Comparison of ENCODE assay signal across 17 cellular contexts in genomic region chr15:28961391-28961790, GRCh38.
DNase-seq lines count a peak whose midpoint lies in the region; ATAC-seq and TF ChIP-seq lines count a peak whose summit lies in the region.
"Had no signal": no experiment of that assay in that cellular context is flagged by ENCODE, and none has a peak within 500 bp of the region (broad histone marks: within the 10 kb centered on the region; RNA-seq: fewer than 3 reads in every experiment).

No MANE protein-coding gene starts in this region.

- H3F3A ChIP-seq in PC-3 (ENCODE audit: low read length, unreplicated experiment), result no peaks in the 10 kb centered on the region

- H3K9me2 ChIP-seq in PC-3 (replicated peaks; ENCODE audit: low read length), result no peaks in the 10 kb centered on the region

- no peak for TF ChIP-seq CTCF in PC-3 (conservative IDR thresholded peaks at IDR 0.05; ENCODE audit: low read depth, low read length)
- no peak for TF ChIP-seq CTCF in sigmoid colon (IDR thresholded peaks at IDR 0.05)
- no peak for TF ChIP-seq CTCF in MCF 10A (IDR thresholded peaks at IDR 0.05; ENCODE audit: unreplicated experiment)

- no peak overlapping the region for H2AFZ ChIP-seq in PC-3 (ENCODE audit: low read length)

- H3K4me2 ChIP-seq in PC-3 (ENCODE audit: low read length), result peak overlapping the region; percentile 55
- H3K4me2 ChIP-seq: KMS-11 had no signal

- H3K27me3 ChIP-seq in PC-3 (ENCODE audit: low read length) (no peaks in the 10 kb centered on the region), sigmoid colon (no peaks in the 10 kb centered on the region)
- H3K27me3 ChIP-seq: MG63 had no signal

- H4K20me1 ChIP-seq in PC-3 (ENCODE audit: low read length), result no peaks in the 10 kb centered on the region

- no peak for DNase-seq in activated naive CD4-positive, alpha-beta T cell treated with anti-CD3 and anti-CD28 coated beads, Interleukin-2, amount 50 U/mL, for 72 hours (ENCODE audit: low spot score in 2 of 2)
- DNase-seq in activated naive CD4-positive, alpha-beta T cell treated with Interleukin-2 at 50 U/mL for 16 hours, result no peak
- DNase-seq in PC-3 (no peak), islet precursor cell (peak; percentile 54), sigmoid colon (peak; percentile 46), MCF 10A (ENCODE audit: unreplicated experiment) (no peak)
- DNase-seq: AML-193, NCI-H1092 treated with DMSO at 0.1 percent for 48 hours, NCI-H1694 treated with DMSO at 0.1 percent for 48 hours, NCI-H446 treated with DMSO at 0.1 percent for 48 hours, NCI-H748 treated with DMSO at 0.1 percent for 48 hours, SHP77 had no signal

- H3K4me3 ChIP-seq in PC-3 (ENCODE audit: low read length), result no peak overlapping the region
- no peak overlapping the region for H3K4me3 ChIP-seq in sigmoid colon
- H3K4me3 ChIP-seq: GM12878, MG63 had no signal

- no peak for TF ChIP-seq POLR2A in sigmoid colon (IDR thresholded peaks at IDR 0.05)

- no peaks in the 10 kb centered on the region for H3K36me3 Mint-ChIP-seq in activated naive CD4-positive, alpha-beta T cell treated with anti-CD3 and anti-CD28 coated beads, Interleukin-2, amount 50 U/mL, for 72 hours
- no peaks in the 10 kb centered on the region for H3K36me3 Mint-ChIP-seq in MCF 10A (ENCODE audit: insufficient read depth, unreplicated experiment)

- POLR2A ChIA-PET in PC-3 (lab: Charles Lee; ENCODE audit: unreplicated experiment), result no interaction called here
- POLR2A ChIA-PET in MCF 10A (lab: Yijun Ruan, JAX), result no interaction called here

- no peak for TF ChIP-seq EP300 in sigmoid colon (IDR thresholded peaks at IDR 0.05)

- H3K4me1 Mint-ChIP-seq in MCF 10A (ENCODE audit: insufficient read depth, unreplicated experiment), result no peaks in the 10 kb centered on the region

- no peaks in the 10 kb centered on the region; the same call in 1 of the 2 replicates for H3K79me2 ChIP-seq in PC-3 (ENCODE audit: low read length)

- H3K27ac ChIP-seq in PC-3 (ENCODE audit: low read length) (peak overlapping the region; percentile 69), sigmoid colon (no peak overlapping the region)
- H3K27ac ChIP-seq: KMS-11 had no signal

- intact Hi-C loops in PC-3 (cut with micrococcal nuclease) (no loop called here), sigmoid colon (cut with DNase I) (no loop called here), MCF 10A (cut with micrococcal nuclease) (no loop called here)

- no peaks in the 10 kb centered on the region for H3K36me3 ChIP-seq in PC-3 (ENCODE audit: low read depth, low read length)
- no peaks in the 10 kb centered on the region for H3K36me3 ChIP-seq in sigmoid colon
- H3K36me3 ChIP-seq: MG63 had no signal

- no peaks in the 10 kb centered on the region for H3K9me3 ChIP-seq in PC-3 (ENCODE audit: low read length)
- no peaks in the 10 kb centered on the region for H3K9me3 ChIP-seq in sigmoid colon
- H3K9me3 ChIP-seq: MG63 had no signal

- peak overlapping the region; percentile 1 to 66 for H3K27ac Mint-ChIP-seq in activated naive CD4-positive, alpha-beta T cell treated with anti-CD3 and anti-CD28 coated beads, Interleukin-2, amount 50 U/mL, for 72 hours
- no peak overlapping the region for H3K27ac Mint-ChIP-seq in MCF 10A (ENCODE audit: low read depth, unreplicated experiment)

- H3K4me1 ChIP-seq in PC-3 (ENCODE audit: insufficient read depth, low read length), result peaks cover 6% of the 10 kb centered on the region
- no peaks in the 10 kb centered on the region for H3K4me1 ChIP-seq in sigmoid colon

- no peak overlapping the region for H3K9ac ChIP-seq in PC-3 (ENCODE audit: low read length)
- H3K9ac ChIP-seq: KMS-11 had no signal

- ATAC-seq in activated naive CD4-positive, alpha-beta T cell treated with anti-CD3 and anti-CD28 coated beads, Interleukin-2, amount 50 U/mL, for 72 hours, result no peak
- ATAC-seq in PC-3 (no peak; the same call in 1 of the 2 replicates), GM19455 (IDR thresholded peaks at IDR 0.05; ENCODE audit: unreplicated experiment) (no peak), HG02642 (IDR thresholded peaks at IDR 0.05; ENCODE audit: poor library complexity, unreplicated experiment) (no peak)
- ATAC-seq: GM12878 had no signal

- 91 to 93% methylated on average over 12 of the region's 12 CpGs for WGBS in sigmoid colon, 2 donors

- H3K27me3 Mint-ChIP-seq in MCF 10A (ENCODE audit: insufficient read depth, unreplicated experiment), result peaks cover 28% of the 10 kb centered on the region

- BruUV-seq in PC-3 (replicated peaks; lab: Mats Ljungman, UMichigan) (no TSS peak), MCF 10A (replicated peaks; lab: Mats Ljungman, UMichigan) (no TSS peak)

- no peak overlapping the region for H3K4me3 Mint-ChIP-seq in MCF 10A (ENCODE audit: unreplicated experiment)

- H3K9me3 Mint-ChIP-seq in activated naive CD4-positive, alpha-beta T cell treated with anti-CD3 and anti-CD28 coated beads, Interleukin-2, amount 50 U/mL, for 72 hours, result no peaks in the 10 kb centered on the region
- H3K9me3 Mint-ChIP-seq in MCF 10A (ENCODE audit: unreplicated experiment), result no peaks in the 10 kb centered on the region

- CTCF ChIA-PET in PC-3 (lab: Charles Lee), result no interaction called here
- CTCF ChIA-PET in MCF 10A (lab: Yijun Ruan, JAX), result no interaction called here

Comparison
In these comparisons a context has a peak if more than half of its experiments do, and no peak if none do; other contexts are left out.
1. DNase-seq: peak in islet precursor cell (single experiment) and sigmoid colon (single experiment); none in activated naive CD4-positive, alpha-beta T cell treated with anti-CD3 and anti-CD28 coated beads, Interleukin-2, amount 50 U/mL, for 72 hours (0 of 2), activated naive CD4-positive, alpha-beta T cell treated with Interleukin-2 at 50 U/mL for 16 hours (single experiment), PC-3 (single experiment) and MCF 10A (single experiment).